Comparison of ENCODE assay signal across 8 cellular contexts in the genomic region with DNA sequence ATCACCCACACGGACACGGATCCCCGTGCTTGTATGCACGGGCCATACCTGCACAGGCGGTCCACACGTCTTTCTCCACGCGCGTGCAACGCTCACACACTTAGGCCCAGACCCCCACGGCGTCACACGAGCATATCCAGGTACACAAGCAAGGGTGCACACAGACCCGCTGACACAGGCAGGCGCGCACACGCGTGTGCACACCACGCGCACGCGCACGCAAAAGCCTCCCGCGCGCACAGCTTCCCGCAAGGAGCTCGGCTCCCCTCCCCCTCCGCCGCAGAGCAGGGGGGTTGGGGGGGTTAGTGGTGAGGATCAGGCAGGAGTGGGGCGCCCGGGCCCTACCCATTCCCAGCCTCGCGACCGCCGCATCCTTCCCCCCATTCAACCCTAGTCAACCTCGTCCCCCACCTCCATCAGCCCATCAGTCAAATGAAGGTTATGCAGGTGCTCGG. TPM values are rescaled to one million over a fixed set of nuclear protein-coding genes. Genes with fewer than 3 reads are reported as not detected.
DNase-seq lines count a peak whose midpoint lies in the region; ATAC-seq and TF ChIP-seq lines count a peak whose summit lies in the region.

No MANE protein-coding gene starts in this region.

- no peaks in the 10 kb centered on the region for H3K9me3 Mint-ChIP-seq in Caco-2 (ENCODE audit: unreplicated experiment)
- no peaks in the 10 kb centered on the region for H3K9me3 Mint-ChIP-seq in activated CD4-positive, alpha-beta T cell treated with anti-CD3 and anti-CD28 coated beads, Interleukin-2, amount 10 ng/mL, durations not matched to agents 24 days and 14 days

- no TSS peak for BruUV-seq in Caco-2 (replicated peaks; lab: Mats Ljungman, UMichigan)

- H3K27ac Mint-ChIP-seq in Caco-2 (ENCODE audit: unreplicated experiment), result peak overlapping the region; percentile 87
- peak overlapping the region; percentile 87 for H3K27ac Mint-ChIP-seq in activated CD4-positive, alpha-beta T cell treated with anti-CD3 and anti-CD28 coated beads, Interleukin-2, amount 10 ng/mL, durations not matched to agents 24 days and 14 days

- no peaks in the 10 kb centered on the region for H3K27me3 Mint-ChIP-seq in Caco-2 (ENCODE audit: insufficient read depth, unreplicated experiment)
- H3K27me3 Mint-ChIP-seq in activated CD4-positive, alpha-beta T cell treated with anti-CD3 and anti-CD28 coated beads, Interleukin-2, amount 10 ng/mL, durations not matched to agents 24 days and 14 days, result peaks cover 3% of the 10 kb centered on the region

- H3K4me3 Mint-ChIP-seq in Caco-2 (ENCODE audit: unreplicated experiment), result peak overlapping the region; percentile 90
- peak overlapping the region; percentile 97 for H3K4me3 Mint-ChIP-seq in activated CD4-positive, alpha-beta T cell treated with anti-CD3 and anti-CD28 coated beads, Interleukin-2, amount 10 ng/mL, durations not matched to agents 24 days and 14 days

- H3K4me1 ChIP-seq in Caco-2, result peaks cover 5% of the 10 kb centered on the region; the same call in 1 of the 2 replicates

- H3K36me3 Mint-ChIP-seq in Caco-2 (ENCODE audit: insufficient read depth, unreplicated experiment), result peaks cover 10% of the 10 kb centered on the region
- H3K36me3 Mint-ChIP-seq in activated CD4-positive, alpha-beta T cell treated with anti-CD3 and anti-CD28 coated beads, Interleukin-2, amount 10 ng/mL, durations not matched to agents 24 days and 14 days (ENCODE audit: low read depth), result peaks cover 12% of the 10 kb centered on the region

- H3K4me3 ChIP-seq in Caco-2 (ENCODE audit: low read depth, low read length) (peak overlapping the region; percentile 90), fibroblast of villous mesenchyme (ENCODE audit: low read depth, low read length) (peak overlapping the region; percentile 70)

- DNase-seq in Caco-2 (no peak), fibroblast of villous mesenchyme (ENCODE audit: low read depth) (no peak), nucleus accumbens (lab: John Stamatoyannopoulos, UW) (peak in 34 of 56 donors; percentile 37 to 84 (median 68)), AG08395 (ENCODE audit: low spot score) (no peak), GM20000 (ENCODE audit: low spot score) (no peak)
- peak; percentile 88 for DNase-seq in activated CD4-positive, alpha-beta T cell treated with anti-CD3 and anti-CD28 coated beads, Interleukin-2, amount 10 ng/mL, durations not matched to agents 24 days and 14 days

- H3K9me3 ChIP-seq in Caco-2, result no peaks in the 10 kb centered on the region

- CTCF ChIA-PET in Caco-2 (lab: Charles Lee), result interaction anchor here (0.6 to 2.7 kb wide), 9 partner anchors 11 to 125 kb away, joined by 3 to 13 read pairs (median 5); a partner anchor contains a TSS

- H3K4me1 Mint-ChIP-seq in Caco-2 (ENCODE audit: low read depth, unreplicated experiment), result no peaks in the 10 kb centered on the region
- peaks cover 21% of the 10 kb centered on the region for H3K4me1 Mint-ChIP-seq in activated CD4-positive, alpha-beta T cell treated with anti-CD3 and anti-CD28 coated beads, Interleukin-2, amount 10 ng/mL, durations not matched to agents 24 days and 14 days

- intact Hi-C loops in Caco-2 (cut with micrococcal nuclease; ENCODE audit: unreplicated experiment), result no loop called here
- intact Hi-C loops in activated CD4-positive, alpha-beta T cell treated with anti-CD3 and anti-CD28 coated beads, Interleukin-2, amount 10 ng/mL, durations not matched to agents 24 days and 14 days (cut with micrococcal nuclease), result loop anchor here (1.0 to 5.0 kb wide), 2 partner anchors 137 to 214 kb away; a partner anchor contains a TSS

- TF ChIP-seq CTCF in Caco-2 (IDR thresholded peaks at IDR 0.05; ENCODE audit: insufficient read depth in 1 of 2, low read depth in 1 of 2, low read length in 1 of 2, severe bottlenecking in 1 of 2, unreplicated experiment in 1 of 2) (no peak), fibroblast of villous mesenchyme (IDR thresholded peaks at IDR 0.05; ENCODE audit: insufficient read depth, low read depth, low read length) (no peak), GM20000 (IDR thresholded peaks at IDR 0.05; ENCODE audit: extremely low read depth, missing control alignments) (no peak)

- H3K27me3 ChIP-seq in Caco-2 (replicated peaks; ENCODE audit: control insufficient read depth, insufficient read depth, low read length), result no peaks in the 10 kb centered on the region

- ATAC-seq in HG02623 (IDR thresholded peaks at IDR 0.05; ENCODE audit: unreplicated experiment) (peak; percentile 1), GM21619 (IDR thresholded peaks at IDR 0.05; ENCODE audit: unreplicated experiment) (no peak)

- no peaks in the 10 kb centered on the region; the same call in 1 of the 2 replicates for H3K36me3 ChIP-seq in Caco-2 (ENCODE audit: control insufficient read depth, insufficient read depth, low read length)

- POLR2A ChIA-PET in Caco-2 (lab: Charles Lee), result interaction anchor here (1.0 kb wide), 3 partner anchors 10 to 78 kb away, joined by 4 to 9 read pairs (median 5); a partner anchor contains a TSS

RNA-seq across cellular contexts. Expression of a gene that starts 0.4 kb away (rescaled TPM):
- 2.3 and 3.9 TPM in 2 replicates for total RNA-seq in Caco-2 (2022)
- total RNA-seq in activated CD4-positive, alpha-beta T cell treated with anti-CD3 and anti-CD28 coated beads, Interleukin-2, amount 10 ng/mL, durations not matched to agents 24 days and 14 days, result 9.6 and 10.3 TPM in 2 replicates
- 0.97 and 1.3 TPM in 2 replicates for total RNA-seq in fibroblast of villous mesenchyme

RNA-seq across cellular contexts. Expression of a gene that starts 10.4 kb away (rescaled TPM):
- total RNA-seq in Caco-2 (2022) (14.1 and 16.6 TPM in 2 replicates), fibroblast of villous mesenchyme (9.3 and 10.8 TPM in 2 replicates)
- 18.4 and 20.9 TPM in 2 replicates for total RNA-seq in activated CD4-positive, alpha-beta T cell treated with anti-CD3 and anti-CD28 coated beads, Interleukin-2, amount 10 ng/mL, durations not matched to agents 24 days and 14 days

RNA-seq across cellular contexts. Expression of a gene that starts 22.8 kb away (rescaled TPM):
- total RNA-seq in Caco-2 (2022), result 0.36 and 0.46 TPM in 2 replicates
- total RNA-seq in activated CD4-positive, alpha-beta T cell treated with anti-CD3 and anti-CD28 coated beads, Interleukin-2, amount 10 ng/mL, durations not matched to agents 24 days and 14 days, result 0.14 and 0.37 TPM in 2 replicates
- under 0.01 and 0.32 TPM in 2 replicates for total RNA-seq in fibroblast of villous mesenchyme

RNA-seq across cellular contexts. Expression of a gene that starts 29.8 kb away (rescaled TPM):
- total RNA-seq in Caco-2 (2022), result 38.3 and 39.6 TPM in 2 replicates
- 49.4 and 52.7 TPM in 2 replicates for total RNA-seq in activated CD4-positive, alpha-beta T cell treated with anti-CD3 and anti-CD28 coated beads, Interleukin-2, amount 10 ng/mL, durations not matched to agents 24 days and 14 days
- 24.2 and 29.0 TPM in 2 replicates for total RNA-seq in fibroblast of villous mesenchyme

RNA-seq across cellular contexts. Expression of a gene that starts 50.5 kb away (rescaled TPM):
- total RNA-seq in Caco-2 (2022) (34.3 and 37.8 TPM in 2 replicates), fibroblast of villous mesenchyme (30.7 and 30.9 TPM in 2 replicates)
- 19.6 and 20.7 TPM in 2 replicates for total RNA-seq in activated CD4-positive, alpha-beta T cell treated with anti-CD3 and anti-CD28 coated beads, Interleukin-2, amount 10 ng/mL, durations not matched to agents 24 days and 14 days

Comparison
In these comparisons a context has a peak if more than half of its experiments do, and no peak if none do; other contexts are left out.
1. DNase-seq: peak in activated CD4-positive, alpha-beta T cell treated with anti-CD3 and anti-CD28 coated beads, Interleukin-2, amount 10 ng/mL, durations not matched to agents 24 days and 14 days (single experiment) and nucleus accumbens (34 of 56); none in Caco-2 (0 of 2), fibroblast of villous mesenchyme (single experiment), AG08395 (single experiment) and GM20000 (single experiment).